In the genomic region with DNA sequence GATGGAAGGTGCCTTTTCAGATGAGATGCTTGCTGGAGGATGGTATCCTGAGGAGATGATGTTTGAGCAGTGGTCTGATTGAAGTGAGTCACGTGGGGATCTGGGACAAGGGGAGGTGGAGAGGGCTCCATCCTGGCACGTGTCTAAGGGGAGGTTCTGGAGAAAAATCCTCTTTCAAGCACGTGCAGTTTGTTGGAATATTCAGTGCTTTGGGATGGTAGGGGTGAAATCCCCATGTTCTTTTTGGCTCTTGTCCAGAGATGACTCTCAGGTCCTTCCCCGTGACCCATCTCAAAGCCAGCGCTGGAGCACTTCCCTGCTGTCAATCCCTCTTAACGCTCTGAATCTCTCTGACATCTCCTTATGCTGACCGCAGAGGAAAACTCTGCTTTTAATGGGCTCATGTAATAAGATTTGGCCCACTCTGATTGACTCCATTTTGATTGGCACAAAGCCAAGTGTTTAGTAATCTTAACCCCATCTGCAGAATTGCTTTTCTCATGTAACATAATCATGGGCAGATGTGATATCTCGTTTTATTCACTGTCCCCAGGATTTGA, we compare ENCODE assay signal across 23 cellular contexts. TPM values are rescaled to one million over a fixed set of nuclear protein-coding genes. Genes with fewer than 3 reads are reported as not detected.
DNase-seq lines count a peak whose midpoint lies in the region; ATAC-seq lines count a peak whose summit lies in the region.
"Had no signal": no experiment of that assay in that cellular context is flagged by ENCODE, and none has a peak within 500 bp of the region (broad histone marks: within the 10 kb centered on the region; RNA-seq: fewer than 3 reads in every experiment).

No MANE protein-coding gene starts in this region.

- DNase-seq in NCI-H1092 (lab: John Stamatoyannopoulos, UW) (peak; percentile 12), NCI-H1092 treated with DMSO at 0.1 percent for 48 hours (lab: John Stamatoyannopoulos, UW) (no peak), NCI-H128 (lab: John Stamatoyannopoulos, UW; ENCODE audit: unreplicated experiment) (peak; percentile 31), SK-N-DZ (ENCODE audit: low spot score) (peak; percentile 91), left lobe of liver (ENCODE audit: low spot score) (no peak), NAMALWA (ENCODE audit: low spot score) (no peak), dermis blood vessel endothelial cell (no peak)
- DNase-seq: 8988T; activated CD4-positive, alpha-beta T cell treated with anti-CD3 and anti-CD28 coated beads for 4 hours; activated naive CD8-positive, alpha-beta T cell treated with anti-CD3 and anti-CD28 coated beads, Interleukin-2, amount 50 U/mL, for 24 hours; KBM-7; left colon; MV-4-11; spleen; stimulated activated CD8-positive, alpha-beta memory T cell treated with anti-CD3 and anti-CD28 coated beads, Interleukin-4, amount 100 ng/mL, for 48 hours; substantia nigra; uterus had no signal

- ATAC-seq in left lobe of liver, result peak; percentile 30
- no peak for ATAC-seq in GM21447 (IDR thresholded peaks at IDR 0.05; ENCODE audit: unreplicated experiment)
- ATAC-seq: activated naive CD8-positive, alpha-beta T cell treated with anti-CD3 and anti-CD28 coated beads, Interleukin-2, amount 50 U/mL, for 24 hours; left colon had no signal

RNA-seq across cellular contexts. Expression of a gene that starts 10.8 kb away (rescaled TPM):
- 0.03 TPM in 1 of 2 replicates, not detected in the other for polyA plus RNA-seq in SK-N-DZ (2014; cell fraction: cytosol; rRNA removed)
- 0.20 and 0.41 TPM in 2 replicates for polyA plus RNA-seq in SK-N-DZ (2014; cell fraction: nucleus; rRNA removed)
- total RNA-seq in left lobe of liver (102 TPM), dermis blood vessel endothelial cell (0.34 and 0.56 TPM in 2 replicates)
- total RNA-seq: epithelial cell of proximal tubule, pulmonary artery endothelial cell had no signal
- polyA plus RNA-seq: cardiac muscle cell had no signal

RNA-seq across cellular contexts. Expression of a gene that starts 25.2 kb away (rescaled TPM):
- 1.1 and 1.5 TPM in 2 replicates for polyA plus RNA-seq in SK-N-DZ (2014; cell fraction: cytosol; rRNA removed)
- 1.3 and 1.7 TPM in 2 replicates for polyA plus RNA-seq in SK-N-DZ (2014; cell fraction: nucleus; rRNA removed)
- total RNA-seq in left lobe of liver, result 103 TPM
- 3.9 and 5.8 TPM in 2 replicates for total RNA-seq in dermis blood vessel endothelial cell

RNA-seq across cellular contexts. Expression of a gene that starts 49.4 kb away (rescaled TPM):
- not detected in 2 replicates for polyA plus RNA-seq in SK-N-DZ (2014; cell fraction: cytosol; rRNA removed)
- polyA plus RNA-seq in SK-N-DZ (2014; cell fraction: nucleus; rRNA removed), result not detected in 2 replicates
- total RNA-seq in left lobe of liver (171 TPM), dermis blood vessel endothelial cell (not detected in 2 replicates)
- total RNA-seq: B cell, cardiac muscle cell, epithelial cell of proximal tubule, neural crest cell, pulmonary artery endothelial cell had no signal
- polyA plus RNA-seq: cardiac muscle cell, spleen had no signal

Comparison
In these comparisons a context has a peak if more than half of its experiments do, and no peak if none do; other contexts are left out.
1. DNase-seq: peak in NCI-H1092 (single experiment), NCI-H128 (single experiment) and SK-N-DZ (single experiment); none in NCI-H1092 treated with DMSO at 0.1 percent for 48 hours (single experiment), left lobe of liver (single experiment), NAMALWA (single experiment) and dermis blood vessel endothelial cell (single experiment).
2. RNA of a gene that starts 10.8 kb away (total RNA-seq): 102 TPM in left lobe of liver (single experiment); 0.34 to 0.56 TPM in dermis blood vessel endothelial cell; every median in the first group is over 10 times any median in the second.
3. RNA of a gene that starts 25.2 kb away (total RNA-seq): 103 TPM in left lobe of liver (single experiment); 3.9 to 5.8 TPM in dermis blood vessel endothelial cell; every median in the first group is over 10 times any median in the second.
4. RNA of a gene that starts 49.4 kb away (total RNA-seq): 171 TPM in left lobe of liver (single experiment); not detected in dermis blood vessel endothelial cell; every median in the first group is over 100 times any median in the second.